In the genomic region with DNA sequence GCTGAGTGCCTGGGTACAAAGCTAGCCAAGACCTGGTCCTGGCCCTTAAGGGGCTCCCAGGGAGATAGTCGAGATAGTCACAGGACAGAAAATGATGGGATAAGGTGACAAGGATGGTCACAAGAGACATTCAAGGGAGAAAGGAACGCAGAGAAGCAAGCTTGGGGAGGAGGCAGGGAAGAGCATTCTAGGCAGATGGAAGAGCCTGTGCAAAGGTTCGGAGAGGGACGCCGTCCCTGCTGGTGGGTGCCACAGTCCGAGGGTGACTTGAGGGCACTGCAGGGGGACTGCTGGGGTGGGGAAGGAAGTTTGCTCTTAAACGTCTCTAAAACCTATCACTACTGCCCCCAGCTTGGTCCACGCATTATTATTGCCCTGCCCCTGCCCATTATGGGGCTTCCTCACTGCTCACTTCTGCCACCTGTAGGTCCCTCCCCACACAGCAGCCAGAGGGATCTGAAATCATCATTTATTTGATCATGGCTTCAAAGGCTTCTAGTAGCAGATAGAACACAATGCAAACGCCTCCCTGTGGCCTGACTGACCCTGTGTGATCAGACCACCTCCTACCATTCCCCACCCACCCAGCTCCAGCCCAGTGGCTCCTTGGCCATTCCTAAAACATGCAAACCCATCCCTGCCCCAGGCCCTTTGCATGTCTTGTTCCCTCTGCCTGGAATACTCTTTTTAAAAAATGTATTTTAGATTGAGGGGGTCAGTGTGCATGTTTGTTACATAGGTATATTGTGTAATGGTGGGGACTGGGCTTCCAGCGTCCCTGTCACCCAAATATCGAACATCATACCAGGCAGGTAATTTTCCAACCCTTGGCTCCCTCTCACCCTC, we compare ENCODE assay signal across 8 cellular contexts.
DNase-seq lines count a peak whose midpoint lies in the region; ATAC-seq and TF ChIP-seq lines count a peak whose summit lies in the region.

No MANE protein-coding gene starts in this region.

- H3K9ac ChIP-seq in KMS-11: no peak overlapping the region

- H3K9me3 ChIP-seq in gastrocnemius medialis: no peaks in the 10 kb centered on the region

- in situ Hi-C loops in gastrocnemius medialis (cut with MboI; ENCODE audit: low sequenced_read_pairs in 4 of 4): loop anchor here in 1 of 4 donors (5.0 kb wide), 1 partner anchor 242 kb away; no protein-coding TSS in a partner anchor

- DNase-seq in DMS 273 (lab: John Stamatoyannopoulos, UW; ENCODE audit: unreplicated experiment) (peak; percentile 74), activated B cell treated with CpG ODN at 0.5 μM for 24 hours (peak; percentile 45), gastrocnemius medialis (no peak), cerebellar nuclear complex (lab: John Stamatoyannopoulos, UW) (no peak), pons (ENCODE audit: low spot score) (no peak), superior temporal gyrus (ENCODE audit: extremely low spot score) (no peak)
- DNase-seq in effector CD8-positive, alpha-beta T cell (lab: John Stamatoyannopoulos, UW): peak; percentile 20

- no peaks in the 10 kb centered on the region for H3K36me3 Mint-ChIP-seq in activated B cell treated with CpG ODN at 0.5 μM for 24 hours (ENCODE audit: low read depth)

- no peaks in the 10 kb centered on the region for H3K4me1 Mint-ChIP-seq in activated B cell treated with CpG ODN at 0.5 μM for 24 hours

- TF ChIP-seq POLR2A in gastrocnemius medialis (IDR thresholded peaks at IDR 0.05): no peak

- H3K4me3 Mint-ChIP-seq in activated B cell treated with CpG ODN at 0.5 μM for 24 hours: no peak overlapping the region

- no peaks in the 10 kb centered on the region for H3K27me3 Mint-ChIP-seq in activated B cell treated with CpG ODN at 0.5 μM for 24 hours

- no peak overlapping the region for H3K4me3 ChIP-seq in KMS-11 (IDR thresholded peaks at IDR 0.05; ENCODE audit: insufficient read depth, low read depth, low read length)
- H3K4me3 ChIP-seq in gastrocnemius medialis: no peak overlapping the region

- no peaks in the 10 kb centered on the region for H3K9me3 Mint-ChIP-seq in activated B cell treated with CpG ODN at 0.5 μM for 24 hours

- peaks cover 3% of the 10 kb centered on the region for H3K4me1 ChIP-seq in KMS-11 (ENCODE audit: low read depth, poor library complexity, severe bottlenecking)
- H3K4me1 ChIP-seq in gastrocnemius medialis: no peaks in the 10 kb centered on the region

- H3K27ac Mint-ChIP-seq in activated B cell treated with CpG ODN at 0.5 μM for 24 hours: no peak overlapping the region

- intact Hi-C loops in activated B cell treated with CpG ODN at 0.5 μM for 24 hours (cut with micrococcal nuclease): loop anchor here (1.0 to 2.0 kb wide), 3 partner anchors 148 to 451 kb away; no protein-coding TSS in a partner anchor
- intact Hi-C loops in gastrocnemius medialis (cut with DNase I; ENCODE audit: low total_unique reads): loop anchor here (2.0 to 5.0 kb wide), 2 partner anchors 127 to 407 kb away; no protein-coding TSS in a partner anchor

- POLR2A ChIA-PET in activated B cell treated with CpG ODN at 0.5 μM for 24 hours (lab: Charles Lee): interaction anchor here (0.5 to 1.0 kb wide), 3 partner anchors 27 to 437 kb away, joined by 3 to 4 read pairs (median 3); a partner anchor contains a TSS

- H3K27me3 ChIP-seq in KMS-11 (ENCODE audit: insufficient read depth, low read depth) (no peaks in the 10 kb centered on the region), gastrocnemius medialis (no peaks in the 10 kb centered on the region)

- no peak overlapping the region for H3K4me2 ChIP-seq in KMS-11

- no peak overlapping the region for H3K27ac ChIP-seq in KMS-11
- no peak overlapping the region for H3K27ac ChIP-seq in gastrocnemius medialis

- peak; percentile 76 for TF ChIP-seq CTCF in KMS-11 (conservative IDR thresholded peaks at IDR 0.05; ENCODE audit: low read depth, low read length)
- TF ChIP-seq CTCF in activated B cell treated with CpG ODN at 0.5 μM for 24 hours (IDR thresholded peaks at IDR 0.05): no peak
- peak in 4 of 5 experiments; percentile 9 to 44 (median 30) for TF ChIP-seq CTCF in gastrocnemius medialis (IDR thresholded peaks at IDR 0.05 in 4 of 5, conservative IDR thresholded peaks at IDR 0.05 in 1 of 5)

- H3K36me3 ChIP-seq in KMS-11 (ENCODE audit: insufficient read depth) (no peaks in the 10 kb centered on the region), gastrocnemius medialis (no peaks in the 10 kb centered on the region)

- ATAC-seq in activated B cell treated with CpG ODN at 0.5 μM for 24 hours (ENCODE audit: low read depth) (peak; percentile 76), gastrocnemius medialis (no peak)

- no peaks in the 10 kb centered on the region for H4K20me1 ChIP-seq in KMS-11 (ENCODE audit: insufficient read depth)

- CTCF ChIA-PET in activated B cell treated with CpG ODN at 0.5 μM for 24 hours (lab: Charles Lee): interaction anchor here (0.6 to 4.5 kb wide), 15 partner anchors 8 to 455 kb away, joined by 3 to 46 read pairs (median 6); a partner anchor contains a TSS

- no peak overlapping the region for H2AFZ ChIP-seq in KMS-11 (ENCODE audit: low read depth)

- no peaks in the 10 kb centered on the region for H3K79me2 ChIP-seq in KMS-11 (ENCODE audit: insufficient read depth, low read depth)

Comparison
In these comparisons a context has a peak if more than half of its experiments do, and no peak if none do; other contexts are left out.
1. DNase-seq: peak in DMS 273 (single experiment), activated B cell treated with CpG ODN at 0.5 μM for 24 hours (single experiment) and effector CD8-positive, alpha-beta T cell (single experiment); none in gastrocnemius medialis (0 of 2), cerebellar nuclear complex (0 of 2), pons (single experiment) and superior temporal gyrus (single experiment).